23 cellular contexts compared by ENCODE assay signal in genomic region chr5:51995773-51996306, GRCh38.
"Had no signal": no experiment of that assay in that cellular context is flagged by ENCODE, and none has a peak within 500 bp of the region (broad histone marks: within the 10 kb centered on the region; RNA-seq: fewer than 3 reads in every experiment).

No MANE protein-coding gene starts in this region.

- H3K4me1 ChIP-seq: Peyer's patch, SJCRH30 had no signal

- H3K27ac ChIP-seq: Peyer's patch, SJCRH30, SK-N-MC had no signal

- DNase-seq: IMR-90, Karpas-422, KG1, MG63, NCI-H1105, NCI-H1417, NCI-H146, NCI-H1694 treated with DMSO at 0.1 percent for 48 hours, NCI-H1930, NCI-H2081, NCI-H2107, NCI-H2227 treated with DMSO at 0.1 percent for 48 hours, NCI-H524, NCI-H526 treated with DMSO at 0.1 percent for 48 hours, NCI-H748 treated with DMSO at 0.1 percent for 48 hours, PC-3, Peyer's patch, SHP77 treated with DMSO at 0.1 percent for 48 hours, SJCRH30, T-helper 1 cell had no signal

- ATAC-seq: HepG2, PC-3, Right ventricle myocardium inferior had no signal

- H3K27me3 ChIP-seq: MG63, Peyer's patch had no signal

- H3K9me3 ChIP-seq: MG63, Peyer's patch, SJCRH30 had no signal

- H3K4me3 ChIP-seq: MG63, Peyer's patch, SJCRH30, SK-N-MC had no signal

- H3K36me3 ChIP-seq: MG63, Peyer's patch, SJCRH30 had no signal
